In genomic region chr1:34977858-34978257, GRCh38 we compare ENCODE assay signal across 23 cellular contexts. TPM values are rescaled to one million over a fixed set of nuclear protein-coding genes. Genes with fewer than 3 reads are reported as not detected.
DNase-seq lines count a peak whose midpoint lies in the region; TF ChIP-seq lines count a peak whose summit lies in the region.
"Had no signal": no experiment of that assay in that cellular context is flagged by ENCODE, and none has a peak within 500 bp of the region (broad histone marks: within the 10 kb centered on the region; RNA-seq: fewer than 3 reads in every experiment).

No MANE protein-coding gene starts in this region.

- no peaks in the 10 kb centered on the region for H3K27me3 Mint-ChIP-seq in CD4-positive, alpha-beta memory T cell
- H3K27me3 Mint-ChIP-seq: activated naive CD4-positive, alpha-beta T cell treated with anti-CD3 and anti-CD28 coated beads, Interleukin-2, amount 10 ng/mL, durations not matched to agents 7 days and 5 days; progenitor cell of endocrine pancreas had no signal

- peak overlapping the region; percentile 71; the same call in 1 of the 2 replicates for H3K9ac ChIP-seq in BLaER1
- H3K9ac ChIP-seq in colonic mucosa (ENCODE audit: low read depth in 2 of 2, low read length in 2 of 2): no peak overlapping the region

- in situ Hi-C loops in HAP-1 (cut with MboI; ENCODE audit: low sequenced_read_pairs): no loop called here

- H3K4me3 Mint-ChIP-seq in CD4-positive, alpha-beta memory T cell: no peak overlapping the region
- H3K4me3 Mint-ChIP-seq: activated naive CD4-positive, alpha-beta T cell treated with anti-CD3 and anti-CD28 coated beads, Interleukin-2, amount 10 ng/mL, durations not matched to agents 7 days and 5 days had no signal

- H3K4me2 ChIP-seq in BLaER1: peak overlapping the region; percentile 90

- H3K27ac Mint-ChIP-seq in CD4-positive, alpha-beta memory T cell: peak overlapping the region in 5 of 7 donors; percentile 19 to 75 (median 32)
- H3K27ac Mint-ChIP-seq: activated naive CD4-positive, alpha-beta T cell treated with anti-CD3 and anti-CD28 coated beads, Interleukin-2, amount 10 ng/mL, durations not matched to agents 7 days and 5 days; progenitor cell of endocrine pancreas had no signal

- peaks cover 12% of the 10 kb centered on the region for H3K9me3 ChIP-seq in BLaER1
- no peaks in the 10 kb centered on the region for H3K9me3 ChIP-seq in CD4-positive, alpha-beta memory T cell (ENCODE audit: control insufficient read depth in 1 of 2, low read length in 2 of 2)
- no peaks in the 10 kb centered on the region for H3K9me3 ChIP-seq in WERI-Rb-1 (ENCODE audit: severe bottlenecking)
- no peaks in the 10 kb centered on the region for H3K9me3 ChIP-seq in HAP-1
- H3K9me3 ChIP-seq in colonic mucosa: no peaks in the 10 kb centered on the region
- H3K9me3 ChIP-seq: suprapubic skin had no signal

- CTCF ChIA-PET in CD4-positive, alpha-beta memory T cell (lab: Charles Lee; ENCODE audit: partially characterized antibody): no interaction called here

- peaks cover 57% of the 10 kb centered on the region for H3K4me1 ChIP-seq in BLaER1
- H3K4me1 ChIP-seq in CD4-positive, alpha-beta memory T cell (ENCODE audit: insufficient read depth, low read length): peaks cover 3% of the 10 kb centered on the region
- H3K4me1 ChIP-seq in HAP-1: no peaks in the 10 kb centered on the region
- no peaks in the 10 kb centered on the region for H3K4me1 ChIP-seq in colonic mucosa
- H3K4me1 ChIP-seq: foreskin keratinocyte, suprapubic skin had no signal

- TF ChIP-seq CTCF in WERI-Rb-1 (IDR thresholded peaks at IDR 0.05; ENCODE audit: low read depth, low read length) (no peak), colonic mucosa (IDR thresholded peaks at IDR 0.05) (no peak)

- POLR2A ChIA-PET in CD4-positive, alpha-beta memory T cell (lab: Charles Lee; ENCODE audit: partially characterized antibody): no interaction called here

- H3K27me3 ChIP-seq in BLaER1 (no peaks in the 10 kb centered on the region), WERI-Rb-1 (ENCODE audit: insufficient read depth, low read depth, severe bottlenecking) (no peaks in the 10 kb centered on the region), HAP-1 (ENCODE audit: low read depth) (no peaks in the 10 kb centered on the region), colonic mucosa (no peaks in the 10 kb centered on the region)
- H3K27me3 ChIP-seq in CD4-positive, alpha-beta memory T cell (ENCODE audit: insufficient read depth, low read length): no peaks in the 10 kb centered on the region
- H3K27me3 ChIP-seq: suprapubic skin had no signal

- peaks cover 9 to 51% (median 22%) of the 10 kb centered on the region in 4 donors for H3K4me1 Mint-ChIP-seq in CD4-positive, alpha-beta memory T cell
- H3K4me1 Mint-ChIP-seq: neural crest cell had no signal

- peak overlapping the region; percentile 85 for H3K27ac ChIP-seq in BLaER1
- H3K27ac ChIP-seq in CD4-positive, alpha-beta memory T cell (ENCODE audit: low read depth, low read length): no peak overlapping the region
- H3K27ac ChIP-seq in cingulate gyrus (ENCODE audit: low read depth, low read length): peak overlapping the region; percentile 3
- no peak overlapping the region for H3K27ac ChIP-seq in WERI-Rb-1
- no peak overlapping the region for H3K27ac ChIP-seq in colonic mucosa
- H3K27ac ChIP-seq: foreskin keratinocyte, suprapubic skin had no signal

- H4K20me1 ChIP-seq in BLaER1: peaks cover 3% of the 10 kb centered on the region; the same call in 1 of the 2 replicates

- peaks cover 34% of the 10 kb centered on the region in 2 donors for H3K36me3 Mint-ChIP-seq in CD4-positive, alpha-beta memory T cell

- no peak for DNase-seq in CD4-positive, alpha-beta memory T cell
- DNase-seq in NAMALWA (ENCODE audit: low spot score) (peak; percentile 6), WERI-Rb-1 (no peak), HAP-1 (ENCODE audit: low spot score in 2 of 2) (no peak), colonic mucosa (no peak)
- DNase-seq: activated CD4-positive, alpha-beta T cell treated with anti-CD3 and anti-CD28 coated beads, Interleukin-2, amount 50 U/mL, for 4 hours; activated naive CD4-positive, alpha-beta T cell treated with anti-CD3 and anti-CD28 coated beads, Interleukin-2, amount 10 ng/mL, durations not matched to agents 7 days and 5 days; activated T-cell treated with anti-CD3 and anti-CD28 coated beads for 4 hours; DMS53; effector memory CD4-positive, alpha-beta T cell; foreskin keratinocyte; left ventricle myocardium superior; midbrain; NCI-H1417 treated with DMSO at 0.1 percent for 48 hours; NCI-H446 treated with DMSO at 0.1 percent for 48 hours; NK-92 treated with Interleukin-12 subunit alpha and Interleukin-12 subunit beta, amount 100 ng/mL, for 24 hours had no signal

- intact Hi-C loops in CD4-positive, alpha-beta memory T cell (cut with micrococcal nuclease): no loop called here
- intact Hi-C loops in colonic mucosa (cut with DNase I): no loop called here

- H3K4me3 ChIP-seq in BLaER1 (no peak overlapping the region), WERI-Rb-1 (ENCODE audit: low read depth, low read length) (no peak overlapping the region), HAP-1 (no peak overlapping the region), colonic mucosa (no peak overlapping the region)
- H3K4me3 ChIP-seq in CD4-positive, alpha-beta memory T cell (ENCODE audit: low read length in 2 of 2): no peak overlapping the region
- H3K4me3 ChIP-seq: GM12878, suprapubic skin had no signal

- peaks cover 31% of the 10 kb centered on the region for H3K36me3 ChIP-seq in BLaER1
- H3K36me3 ChIP-seq in CD4-positive, alpha-beta memory T cell (ENCODE audit: insufficient read depth, low read length): peaks cover 5% of the 10 kb centered on the region
- peaks cover 1% of the 10 kb centered on the region; the same call in 1 of the 2 replicates for H3K36me3 ChIP-seq in WERI-Rb-1
- no peaks in the 10 kb centered on the region for H3K36me3 ChIP-seq in HAP-1 (replicated peaks)
- no peaks in the 10 kb centered on the region for H3K36me3 ChIP-seq in colonic mucosa

- peaks cover 0 to 4% (median 0%) of the 10 kb centered on the region in 8 donors for H3K9me3 Mint-ChIP-seq in CD4-positive, alpha-beta memory T cell
- H3K9me3 Mint-ChIP-seq: activated naive CD4-positive, alpha-beta T cell treated with anti-CD3 and anti-CD28 coated beads, Interleukin-2, amount 10 ng/mL, durations not matched to agents 7 days and 5 days; neural crest cell had no signal

RNA-seq across cellular contexts. Expression of gene TMEM35B, which starts 7.3 kb away (rescaled TPM):
- total RNA-seq in CD4-positive, alpha-beta memory T cell: 10 to 100 TPM; 51.7 to 54.2 TPM
- 100 to 1,000 TPM; 225 to 291 TPM for polyA plus RNA-seq in CD4-positive, alpha-beta memory T cell
- 10 to 100 TPM; 14.6 to 19.3 TPM for total RNA-seq in colonic mucosa

RNA-seq across cellular contexts. Expression of gene DLGAP3, which starts 48.4 kb away (rescaled TPM):
- 1 to 10 TPM; 1.5 TPM for total RNA-seq in CD4-positive, alpha-beta memory T cell
- under 1 TPM; 0.08 to 0.18 TPM for polyA plus RNA-seq in CD4-positive, alpha-beta memory T cell
- total RNA-seq in colonic mucosa: under 1 TPM; 0.27 to 0.54 TPM
- total RNA-seq: foreskin keratinocyte, skeletal muscle tissue had no signal

RNA-seq across cellular contexts. Expression of gene ZMYM6, which starts 53.9 kb away (rescaled TPM):
- 10 to 100 TPM; 42.9 to 45.8 TPM for total RNA-seq in CD4-positive, alpha-beta memory T cell
- polyA plus RNA-seq in CD4-positive, alpha-beta memory T cell: 1 to 10 TPM; 7.5 to 8.2 TPM
- total RNA-seq in colonic mucosa: 10 to 100 TPM; 14.8 to 16.1 TPM

Comparison
In these comparisons a context has a peak if more than half of its experiments do, and no peak if none do; other contexts are left out.
1. H3K27ac ChIP-seq: peak in BLaER1 (single experiment) and cingulate gyrus (single experiment); none in CD4-positive, alpha-beta memory T cell (single experiment), WERI-Rb-1 (single experiment) and colonic mucosa (single experiment).